In the genomic region with DNA sequence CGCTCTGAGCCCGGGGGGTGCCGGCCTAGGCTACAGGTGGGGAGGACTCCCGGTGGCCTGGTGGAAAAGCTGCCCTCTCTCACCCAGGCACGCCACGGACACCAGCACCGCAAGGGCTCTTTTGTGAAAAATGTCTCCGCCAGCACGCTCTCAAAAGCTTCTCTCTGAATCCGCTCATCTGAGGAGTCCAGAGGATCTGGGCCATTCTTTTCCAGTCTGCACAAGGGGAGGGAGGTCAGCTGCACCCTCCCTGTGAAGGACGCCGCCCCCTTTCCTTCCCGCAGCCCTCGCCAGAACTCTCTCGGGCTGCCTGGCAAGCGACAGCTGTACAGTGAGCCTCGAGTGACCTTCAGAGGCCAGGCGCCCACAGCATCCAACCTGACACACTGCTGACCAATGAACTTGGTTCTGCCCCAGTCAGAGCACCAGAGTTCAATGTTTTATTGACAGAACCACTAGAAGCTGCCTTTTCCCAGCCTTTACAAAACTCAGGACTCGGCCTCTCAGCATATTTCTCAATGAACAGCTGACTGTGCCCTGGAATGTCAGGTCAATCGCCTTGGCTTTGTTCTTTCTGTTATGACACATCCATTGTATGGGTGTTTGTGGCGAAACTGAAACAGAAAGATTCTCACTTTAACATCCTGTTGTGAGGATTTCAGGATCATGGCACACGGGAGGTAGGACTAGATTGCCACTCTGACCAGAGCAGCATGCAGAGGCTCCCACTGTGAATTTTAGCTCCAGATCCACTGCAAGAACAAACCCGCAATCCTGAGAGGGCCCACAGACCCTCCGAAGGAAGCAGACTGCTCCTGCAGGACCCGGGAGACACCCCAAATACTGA, we compare ENCODE assay signal across 8 cellular contexts. TPM values are rescaled to one million over a fixed set of nuclear protein-coding genes. Genes with fewer than 3 reads are reported as not detected.
DNase-seq lines count a peak whose midpoint lies in the region; ATAC-seq and TF ChIP-seq lines count a peak whose summit lies in the region.

No MANE protein-coding gene starts in this region.

- H3K4me3 Mint-ChIP-seq in activated CD8-positive, alpha-beta T cell treated with anti-CD3 and anti-CD28 coated beads for 36 hours: peak overlapping the region; percentile 69
- peak overlapping the region; percentile 82 to 94 (median 87) for H3K4me3 Mint-ChIP-seq in nephron

- ATAC-seq in HG03159 (IDR thresholded peaks at IDR 0.05; ENCODE audit: unreplicated experiment): peak; percentile 32
- peak; percentile 29 for ATAC-seq in activated CD8-positive, alpha-beta T cell treated with anti-CD3 and anti-CD28 coated beads for 36 hours
- ATAC-seq in HG03571 (IDR thresholded peaks at IDR 0.05; ENCODE audit: unreplicated experiment): no peak

- H3K4me1 Mint-ChIP-seq in activated CD8-positive, alpha-beta T cell treated with anti-CD3 and anti-CD28 coated beads for 36 hours (ENCODE audit: low read depth): peaks cover 81% of the 10 kb centered on the region
- peaks cover 40% of the 10 kb centered on the region for H3K4me1 Mint-ChIP-seq in nephron

- DNase-seq in ELF-1 (ENCODE audit: low read depth, low spot score): peak; percentile 74
- peak; percentile 50 for DNase-seq in activated CD8-positive, alpha-beta T cell treated with anti-CD3 and anti-CD28 coated beads for 36 hours
- peak; percentile 95 for DNase-seq in fibroblast of villous mesenchyme (ENCODE audit: low read depth)
- no peak for DNase-seq in stimulated activated naive CD4-positive, alpha-beta T cell (lab: John Stamatoyannopoulos, UW)
- no peak for DNase-seq in HEK293T (ENCODE audit: extremely low spot score)

- POLR2A ChIA-PET in activated CD8-positive, alpha-beta T cell treated with anti-CD3 and anti-CD28 coated beads for 36 hours (lab: Charles Lee): interaction anchor here (0.6 to 3.6 kb wide), 10 partner anchors 8 to 103 kb away, joined by 3 to 23 read pairs (median 5); a partner anchor contains a TSS
- POLR2A ChIA-PET in HEK293T (lab: Yijun Ruan, JAX): no interaction called here

- peak overlapping the region; percentile 91 for H3K27ac Mint-ChIP-seq in activated CD8-positive, alpha-beta T cell treated with anti-CD3 and anti-CD28 coated beads for 36 hours
- H3K27ac Mint-ChIP-seq in nephron: peak overlapping the region; percentile 75 to 96 (median 90)

- H3K4me3 ChIP-seq in fibroblast of villous mesenchyme (ENCODE audit: low read depth, low read length): peak overlapping the region; percentile 36

- peaks cover 19% of the 10 kb centered on the region for H3K36me3 Mint-ChIP-seq in activated CD8-positive, alpha-beta T cell treated with anti-CD3 and anti-CD28 coated beads for 36 hours (ENCODE audit: low read depth)
- peaks cover 2% of the 10 kb centered on the region for H3K36me3 Mint-ChIP-seq in nephron (ENCODE audit: low read depth)

- H3K9me3 Mint-ChIP-seq in activated CD8-positive, alpha-beta T cell treated with anti-CD3 and anti-CD28 coated beads for 36 hours: peaks cover 12% of the 10 kb centered on the region
- H3K9me3 Mint-ChIP-seq in nephron: peaks cover 25% of the 10 kb centered on the region

- no peak for TF ChIP-seq CTCF in activated CD8-positive, alpha-beta T cell treated with anti-CD3 and anti-CD28 coated beads for 36 hours (IDR thresholded peaks at IDR 0.05)
- TF ChIP-seq CTCF in fibroblast of villous mesenchyme (IDR thresholded peaks at IDR 0.05; ENCODE audit: insufficient read depth, low read depth, low read length) (no peak), nephron (IDR thresholded peaks at IDR 0.05; ENCODE audit: unreplicated experiment in 3 of 3) (no peak)

- no peaks in the 10 kb centered on the region for H3K27me3 Mint-ChIP-seq in activated CD8-positive, alpha-beta T cell treated with anti-CD3 and anti-CD28 coated beads for 36 hours
- H3K27me3 Mint-ChIP-seq in nephron (ENCODE audit: low read depth): peaks cover 19% of the 10 kb centered on the region

- intact Hi-C loops in activated CD8-positive, alpha-beta T cell treated with anti-CD3 and anti-CD28 coated beads for 36 hours (cut with micrococcal nuclease): no loop called here

- CTCF ChIA-PET in activated CD8-positive, alpha-beta T cell treated with anti-CD3 and anti-CD28 coated beads for 36 hours (lab: Charles Lee): interaction anchor here (0.8 to 3.3 kb wide), 8 partner anchors 10 to 58 kb away, joined by 3 to 21 read pairs (median 4); no protein-coding TSS in a partner anchor
- CTCF ChIA-PET in HEK293T (lab: Yijun Ruan, JAX): no interaction called here

TF ChIP-seq in HEK293T, 16 proteins besides CTCF, POLR2A, EP300 and RAD21:
- no peak for TF ChIP-seq FOXM1 (IDR thresholded peaks at IDR 0.05; ENCODE audit: borderline replicate concordance)
- TF ChIP-seq TARDBP (IDR thresholded peaks at IDR 0.05): no peak
- no peak for TF ChIP-seq FOXA1 (IDR thresholded peaks at IDR 0.05)
- TF ChIP-seq ARNT (IDR thresholded peaks at IDR 0.05): no peak
- TF ChIP-seq ELF4 (IDR thresholded peaks at IDR 0.05): no peak
- no peak for TF ChIP-seq CTBP1 (IDR thresholded peaks at IDR 0.05; ENCODE audit: borderline replicate concordance)
- TF ChIP-seq LEF1 (IDR thresholded peaks at IDR 0.05; ENCODE audit: borderline replicate concordance): no peak
- no peak for TF ChIP-seq NFRKB (IDR thresholded peaks at IDR 0.05)
- TF ChIP-seq, protein P1, sequence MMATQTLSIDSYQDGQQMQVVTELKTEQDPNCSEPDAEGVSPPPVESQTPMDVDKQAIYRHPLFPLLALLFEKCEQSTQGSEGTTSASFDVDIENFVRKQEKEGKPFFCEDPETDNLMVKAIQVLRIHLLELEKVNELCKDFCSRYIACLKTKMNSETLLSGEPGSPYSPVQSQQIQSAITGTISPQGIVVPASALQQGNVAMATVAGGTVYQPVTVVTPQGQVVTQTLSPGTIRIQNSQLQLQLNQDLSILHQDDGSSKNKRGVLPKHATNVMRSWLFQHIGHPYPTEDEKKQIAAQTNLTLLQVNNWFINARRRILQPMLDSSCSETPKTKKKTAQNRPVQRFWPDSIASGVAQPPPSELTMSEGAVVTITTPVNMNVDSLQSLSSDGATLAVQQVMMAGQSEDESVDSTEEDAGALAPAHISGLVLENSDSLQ (IDR thresholded peaks at IDR 0.05): no peak
- no peak for TF ChIP-seq ZNF384 (IDR thresholded peaks at IDR 0.05)

RNA-seq across cellular contexts. Expression of a gene that starts 26.7 kb away (rescaled TPM):
- total RNA-seq in activated CD8-positive, alpha-beta T cell treated with anti-CD3 and anti-CD28 coated beads for 36 hours: 10 to 100 TPM; 65.7 to 70.3 TPM
- 15.1 and 17.3 TPM in 2 replicates for total RNA-seq in fibroblast of villous mesenchyme

RNA-seq across cellular contexts. Expression of a gene that starts 34.8 kb away (rescaled TPM):
- 10 to 100 TPM; 55.8 to 60.0 TPM for total RNA-seq in activated CD8-positive, alpha-beta T cell treated with anti-CD3 and anti-CD28 coated beads for 36 hours
- total RNA-seq in fibroblast of villous mesenchyme: 25.9 and 32.2 TPM in 2 replicates

Comparison
In these comparisons a context has a peak if more than half of its experiments do, and no peak if none do; other contexts are left out.
1. DNase-seq: peak in ELF-1 (single experiment), activated CD8-positive, alpha-beta T cell treated with anti-CD3 and anti-CD28 coated beads for 36 hours (single experiment) and fibroblast of villous mesenchyme (single experiment); none in stimulated activated naive CD4-positive, alpha-beta T cell (0 of 6) and HEK293T (single experiment).